ENCODE assay signal across 35 cellular contexts in genomic region chr20:20992274-20992673, GRCh38.
"Had no signal": no experiment of that assay in that cellular context is flagged by ENCODE, and none has a peak within 500 bp of the region (broad histone marks: within the 10 kb centered on the region; RNA-seq: fewer than 3 reads in every experiment).

No MANE protein-coding gene starts in this region.

- H3K27ac ChIP-seq: body of pancreas, RWPE1 had no signal

- H3K4me3 Mint-ChIP-seq: activated CD4-positive, alpha-beta T cell treated with anti-CD3 and anti-CD28 coated beads for 36 hours; activated CD4-positive, alpha-beta T cell treated with anti-CD3 and anti-CD28 coated beads, Interleukin-2, amount 10 ng/mL, durations not matched to agents 7 days and 5 days; activated CD8-positive, alpha-beta T cell treated with anti-CD3 and anti-CD28 coated beads, Interleukin-2, amount 10 ng/mL, durations not matched to agents 7 days and 5 days; activated naive CD4-positive, alpha-beta T cell treated with anti-CD3 and anti-CD28 coated beads, Interleukin-2, amount 50 U/mL, for 24 hours; activated naive CD8-positive, alpha-beta T cell treated with anti-CD3 and anti-CD28 coated beads, Interleukin-2, amount 10 ng/mL, durations not matched to agents 7 days and 5 days; activated T-cell treated with anti-CD3 and anti-CD28 coated beads, Interleukin-2, amount 50 U/mL, for 24 hours had no signal

- H3K36me3 Mint-ChIP-seq: activated naive CD4-positive, alpha-beta T cell treated with anti-CD3 and anti-CD28 coated beads, Interleukin-2, amount 50 U/mL, for 24 hours; activated naive CD8-positive, alpha-beta T cell treated with anti-CD3 and anti-CD28 coated beads, Interleukin-2, amount 10 ng/mL, durations not matched to agents 7 days and 5 days had no signal

- H3K4me1 Mint-ChIP-seq: activated CD4-positive, alpha-beta T cell treated with anti-CD3 and anti-CD28 coated beads for 36 hours; activated CD4-positive, alpha-beta T cell treated with anti-CD3 and anti-CD28 coated beads, Interleukin-2, amount 10 ng/mL, durations not matched to agents 7 days and 5 days; activated naive CD4-positive, alpha-beta T cell treated with anti-CD3 and anti-CD28 coated beads, Interleukin-2, amount 50 U/mL, for 24 hours; activated naive CD8-positive, alpha-beta T cell treated with anti-CD3 and anti-CD28 coated beads, Interleukin-2, amount 10 ng/mL, durations not matched to agents 7 days and 5 days had no signal

- ATAC-seq: activated CD4-positive, alpha-beta T cell treated with anti-CD3 and anti-CD28 coated beads for 36 hours; activated CD4-positive, CD25-positive, alpha-beta regulatory T cell treated with anti-CD3 and anti-CD28 coated beads, Interleukin-2, amount 50 U/mL, for 24 hours; activated CD8-positive, alpha-beta T cell treated with anti-CD3 and anti-CD28 coated beads, Interleukin-2, amount 10 ng/mL, durations not matched to agents 7 days and 5 days; body of pancreas; PC-3 had no signal

- H3K9me3 ChIP-seq: body of pancreas had no signal

- FAIRE-seq: astrocyte, bronchial epithelial cell, RCC 7860 had no signal

- H3K9me3 Mint-ChIP-seq: activated CD4-positive, alpha-beta T cell treated with anti-CD3 and anti-CD28 coated beads, Interleukin-2, amount 10 ng/mL, durations not matched to agents 7 days and 5 days; activated naive CD4-positive, alpha-beta T cell treated with anti-CD3 and anti-CD28 coated beads, Interleukin-2, amount 50 U/mL, for 24 hours; activated naive CD8-positive, alpha-beta T cell treated with anti-CD3 and anti-CD28 coated beads, Interleukin-2, amount 10 ng/mL, durations not matched to agents 7 days and 5 days; activated T-cell treated with anti-CD3 and anti-CD28 coated beads, Interleukin-2, amount 50 U/mL, for 24 hours; activated T-helper 2 cell treated with anti-CD3 and anti-CD28 coated beads, Interferon-gamma antibody, Interleukin-2, Interleukin-4, amounts not matched to agents 10 μg/mL and 5 μg/mL and 100 μg/mL, durations not matched to agents 14 hours and 24 hours and 36 hours had no signal

- H3K27ac Mint-ChIP-seq: activated CD4-positive, alpha-beta T cell treated with anti-CD3 and anti-CD28 coated beads for 36 hours; activated CD4-positive, alpha-beta T cell treated with anti-CD3 and anti-CD28 coated beads, Interleukin-2, amount 10 ng/mL, durations not matched to agents 7 days and 5 days; activated CD8-positive, alpha-beta T cell treated with anti-CD3 and anti-CD28 coated beads, Interleukin-2, amount 10 ng/mL, durations not matched to agents 7 days and 5 days; activated naive CD4-positive, alpha-beta T cell treated with anti-CD3 and anti-CD28 coated beads, Interleukin-2, amount 50 U/mL, for 24 hours; activated naive CD8-positive, alpha-beta T cell treated with anti-CD3 and anti-CD28 coated beads, Interleukin-2, amount 10 ng/mL, durations not matched to agents 7 days and 5 days; activated T-cell treated with anti-CD3 and anti-CD28 coated beads, Interleukin-2, amount 50 U/mL, for 24 hours; activated T-helper 2 cell treated with anti-CD3 and anti-CD28 coated beads, Interferon-gamma antibody, Interleukin-2, Interleukin-4, amounts not matched to agents 10 μg/mL and 5 μg/mL and 100 μg/mL, durations not matched to agents 14 hours and 24 hours and 36 hours had no signal

- H3K4me1 ChIP-seq: body of pancreas had no signal

- H3K27me3 Mint-ChIP-seq: activated CD4-positive, alpha-beta T cell treated with anti-CD3 and anti-CD28 coated beads, Interleukin-2, amount 10 ng/mL, durations not matched to agents 7 days and 5 days had no signal

- H3K4me3 ChIP-seq: body of pancreas had no signal

- DNase-seq: activated CD4-positive, alpha-beta T cell treated with anti-CD3 and anti-CD28 coated beads for 36 hours; activated CD4-positive, alpha-beta T cell treated with anti-CD3 and anti-CD28 coated beads, Interleukin-2, amount 10 ng/mL, durations not matched to agents 7 days and 5 days; activated CD4-positive, alpha-beta T cell treated with anti-CD3 and anti-CD28 coated beads, Interleukin-2, amount 50 U/mL, for 48 hours; activated CD8-positive, alpha-beta T cell treated with anti-CD3 and anti-CD28 coated beads, Interleukin-2, amount 10 ng/mL, durations not matched to agents 7 days and 5 days; activated gamma-delta T cell; activated naive CD4-positive, alpha-beta T cell treated with Interleukin-2 at 50 U/mL for 16 hours; activated naive CD8-positive, alpha-beta T cell treated with anti-CD3 and anti-CD28 coated beads, Interleukin-2, amount 10 ng/mL, durations not matched to agents 7 days and 5 days; activated T-cell treated with anti-CD3 and anti-CD28 coated beads, Interleukin-2, amount 50 U/mL, for 24 hours; body of pancreas; caudate nucleus; cerebellar nuclear complex; NCI-H1092 treated with DMSO at 0.1 percent for 48 hours; NCI-H1417; NCI-H146; NCI-H187; NCI-H2029 treated with DMSO at 0.1 percent for 48 hours; NCI-H2107; NCI-H2171; NCI-H446; NCI-H510A treated with DMSO at 0.1 percent for 48 hours; NCI-H748 treated with DMSO at 0.1 percent for 48 hours; NK-92 treated with Interleukin-12 subunit alpha and Interleukin-12 subunit beta, amount 100 ng/mL, for 24 hours; PC-3; Right ventricle myocardium superior; SW 1271; T-helper 1 cell; T-helper 2 cell; T-helper 9 cell had no signal

- H3K27me3 ChIP-seq: body of pancreas had no signal
